Comparison of ENCODE assay signal across 1 cellular context in the genomic region with DNA sequence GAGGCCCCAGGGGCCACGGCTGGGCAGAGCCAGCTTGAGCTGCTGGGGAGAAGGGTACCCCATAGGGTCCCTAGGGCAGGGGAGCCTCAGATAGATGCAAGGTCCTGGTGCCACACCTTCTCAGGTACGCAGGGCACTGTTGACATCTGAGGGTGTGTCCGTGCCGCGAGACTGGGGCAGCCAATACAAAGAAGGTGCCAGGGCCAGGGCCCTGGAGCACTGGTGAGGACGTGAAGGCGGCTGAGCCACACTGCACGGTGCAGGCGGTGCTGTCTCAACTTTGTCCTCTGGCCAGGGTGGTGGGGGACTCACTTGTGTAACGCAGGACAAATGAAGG.
A peak's percentile ranks its signal among the peaks of the same experiment; 100 is the strongest.
TF ChIP-seq lines count a peak whose summit lies in the region.

No MANE protein-coding gene starts in this region.

TF ChIP-seq in HepG2, 621 proteins besides CTCF, POLR2A, EP300 and RAD21:
- TF ChIP-seq SRY (CRISPR knock-in tag; IDR thresholded peaks at IDR 0.05) = 0 out of 2 replicates have a peak, but pooled peaks have one; percentile 2
- TF ChIP-seq ZBTB38 (CRISPR knock-in tag; IDR thresholded peaks at IDR 0.05) = no peak
- TF ChIP-seq MED8 (CRISPR knock-in tag; IDR thresholded peaks at IDR 0.05; ENCODE audit: insufficient replicate concordance) = peak; percentile 13
- TF ChIP-seq, protein P1, sequence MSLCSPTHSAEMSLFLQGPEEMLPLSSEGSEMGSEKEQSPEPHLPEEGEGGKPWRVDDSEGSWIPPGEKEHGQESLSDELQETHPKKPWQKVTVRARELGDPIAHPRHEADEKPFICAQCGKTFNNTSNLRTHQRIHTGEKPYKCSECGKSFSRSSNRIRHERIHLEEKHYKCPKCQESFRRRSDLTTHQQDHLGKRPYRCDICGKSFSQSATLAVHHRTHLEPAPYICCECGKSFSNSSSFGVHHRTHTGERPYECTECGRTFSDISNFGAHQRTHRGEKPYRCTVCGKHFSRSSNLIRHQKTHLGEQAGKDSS (CRISPR knock-in tag; IDR thresholded peaks at IDR 0.05; ENCODE audit: borderline replicate concordance, low read depth) = 0 out of 2 replicates have a peak, but pooled peaks have one; percentile 41
- TF ChIP-seq PITX1 (CRISPR knock-in tag; IDR thresholded peaks at IDR 0.05) = no peak
- TF ChIP-seq HNRNPL (IDR thresholded peaks at IDR 0.05; ENCODE audit: low read depth, low read length) = 0 out of 2 replicates have a peak, but pooled peaks have one; percentile 28
- TF ChIP-seq, protein P2, sequence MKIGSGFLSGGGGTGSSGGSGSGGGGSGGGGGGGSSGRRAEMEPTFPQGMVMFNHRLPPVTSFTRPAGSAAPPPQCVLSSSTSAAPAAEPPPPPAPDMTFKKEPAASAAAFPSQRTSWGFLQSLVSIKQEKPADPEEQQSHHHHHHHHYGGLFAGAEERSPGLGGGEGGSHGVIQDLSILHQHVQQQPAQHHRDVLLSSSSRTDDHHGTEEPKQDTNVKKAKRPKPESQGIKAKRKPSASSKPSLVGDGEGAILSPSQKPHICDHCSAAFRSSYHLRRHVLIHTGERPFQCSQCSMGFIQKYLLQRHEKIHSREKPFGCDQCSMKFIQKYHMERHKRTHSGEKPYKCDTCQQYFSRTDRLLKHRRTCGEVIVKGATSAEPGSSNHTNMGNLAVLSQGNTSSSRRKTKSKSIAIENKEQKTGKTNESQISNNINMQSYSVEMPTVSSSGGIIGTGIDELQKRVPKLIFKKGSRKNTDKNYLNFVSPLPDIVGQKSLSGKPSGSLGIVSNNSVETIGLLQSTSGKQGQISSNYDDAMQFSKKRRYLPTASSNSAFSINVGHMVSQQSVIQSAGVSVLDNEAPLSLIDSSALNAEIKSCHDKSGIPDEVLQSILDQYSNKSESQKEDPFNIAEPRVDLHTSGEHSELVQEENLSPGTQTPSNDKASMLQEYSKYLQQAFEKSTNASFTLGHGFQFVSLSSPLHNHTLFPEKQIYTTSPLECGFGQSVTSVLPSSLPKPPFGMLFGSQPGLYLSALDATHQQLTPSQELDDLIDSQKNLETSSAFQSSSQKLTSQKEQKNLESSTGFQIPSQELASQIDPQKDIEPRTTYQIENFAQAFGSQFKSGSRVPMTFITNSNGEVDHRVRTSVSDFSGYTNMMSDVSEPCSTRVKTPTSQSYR (CRISPR knock-in tag; IDR thresholded peaks at IDR 0.05; ENCODE audit: borderline replicate concordance) = peak; percentile 10; the same call in 1 of the 2 replicates
- TF ChIP-seq NRL (CRISPR knock-in tag; IDR thresholded peaks at IDR 0.05; ENCODE audit: borderline replicate concordance) = peak; percentile 43; the same call in 1 of the 2 replicates
- TF ChIP-seq, protein P3, sequence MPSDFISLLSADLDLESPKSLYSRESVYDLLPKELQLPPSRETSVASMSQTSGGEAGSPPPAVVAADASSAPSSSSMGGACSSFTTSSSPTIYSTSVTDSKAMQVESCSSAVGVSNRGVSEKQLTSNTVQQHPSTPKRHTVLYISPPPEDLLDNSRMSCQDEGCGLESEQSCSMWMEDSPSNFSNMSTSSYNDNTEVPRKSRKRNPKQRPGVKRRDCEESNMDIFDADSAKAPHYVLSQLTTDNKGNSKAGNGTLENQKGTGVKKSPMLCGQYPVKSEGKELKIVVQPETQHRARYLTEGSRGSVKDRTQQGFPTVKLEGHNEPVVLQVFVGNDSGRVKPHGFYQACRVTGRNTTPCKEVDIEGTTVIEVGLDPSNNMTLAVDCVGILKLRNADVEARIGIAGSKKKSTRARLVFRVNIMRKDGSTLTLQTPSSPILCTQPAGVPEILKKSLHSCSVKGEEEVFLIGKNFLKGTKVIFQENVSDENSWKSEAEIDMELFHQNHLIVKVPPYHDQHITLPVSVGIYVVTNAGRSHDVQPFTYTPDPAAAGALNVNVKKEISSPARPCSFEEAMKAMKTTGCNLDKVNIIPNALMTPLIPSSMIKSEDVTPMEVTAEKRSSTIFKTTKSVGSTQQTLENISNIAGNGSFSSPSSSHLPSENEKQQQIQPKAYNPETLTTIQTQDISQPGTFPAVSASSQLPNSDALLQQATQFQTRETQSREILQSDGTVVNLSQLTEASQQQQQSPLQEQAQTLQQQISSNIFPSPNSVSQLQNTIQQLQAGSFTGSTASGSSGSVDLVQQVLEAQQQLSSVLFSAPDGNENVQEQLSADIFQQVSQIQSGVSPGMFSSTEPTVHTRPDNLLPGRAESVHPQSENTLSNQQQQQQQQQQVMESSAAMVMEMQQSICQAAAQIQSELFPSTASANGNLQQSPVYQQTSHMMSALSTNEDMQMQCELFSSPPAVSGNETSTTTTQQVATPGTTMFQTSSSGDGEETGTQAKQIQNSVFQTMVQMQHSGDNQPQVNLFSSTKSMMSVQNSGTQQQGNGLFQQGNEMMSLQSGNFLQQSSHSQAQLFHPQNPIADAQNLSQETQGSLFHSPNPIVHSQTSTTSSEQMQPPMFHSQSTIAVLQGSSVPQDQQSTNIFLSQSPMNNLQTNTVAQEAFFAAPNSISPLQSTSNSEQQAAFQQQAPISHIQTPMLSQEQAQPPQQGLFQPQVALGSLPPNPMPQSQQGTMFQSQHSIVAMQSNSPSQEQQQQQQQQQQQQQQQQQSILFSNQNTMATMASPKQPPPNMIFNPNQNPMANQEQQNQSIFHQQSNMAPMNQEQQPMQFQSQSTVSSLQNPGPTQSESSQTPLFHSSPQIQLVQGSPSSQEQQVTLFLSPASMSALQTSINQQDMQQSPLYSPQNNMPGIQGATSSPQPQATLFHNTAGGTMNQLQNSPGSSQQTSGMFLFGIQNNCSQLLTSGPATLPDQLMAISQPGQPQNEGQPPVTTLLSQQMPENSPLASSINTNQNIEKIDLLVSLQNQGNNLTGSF (CRISPR knock-in tag; IDR thresholded peaks at IDR 0.05) = 0 out of 2 replicates have a peak, but pooled peaks have one; percentile 2
- TF ChIP-seq, protein P4, sequence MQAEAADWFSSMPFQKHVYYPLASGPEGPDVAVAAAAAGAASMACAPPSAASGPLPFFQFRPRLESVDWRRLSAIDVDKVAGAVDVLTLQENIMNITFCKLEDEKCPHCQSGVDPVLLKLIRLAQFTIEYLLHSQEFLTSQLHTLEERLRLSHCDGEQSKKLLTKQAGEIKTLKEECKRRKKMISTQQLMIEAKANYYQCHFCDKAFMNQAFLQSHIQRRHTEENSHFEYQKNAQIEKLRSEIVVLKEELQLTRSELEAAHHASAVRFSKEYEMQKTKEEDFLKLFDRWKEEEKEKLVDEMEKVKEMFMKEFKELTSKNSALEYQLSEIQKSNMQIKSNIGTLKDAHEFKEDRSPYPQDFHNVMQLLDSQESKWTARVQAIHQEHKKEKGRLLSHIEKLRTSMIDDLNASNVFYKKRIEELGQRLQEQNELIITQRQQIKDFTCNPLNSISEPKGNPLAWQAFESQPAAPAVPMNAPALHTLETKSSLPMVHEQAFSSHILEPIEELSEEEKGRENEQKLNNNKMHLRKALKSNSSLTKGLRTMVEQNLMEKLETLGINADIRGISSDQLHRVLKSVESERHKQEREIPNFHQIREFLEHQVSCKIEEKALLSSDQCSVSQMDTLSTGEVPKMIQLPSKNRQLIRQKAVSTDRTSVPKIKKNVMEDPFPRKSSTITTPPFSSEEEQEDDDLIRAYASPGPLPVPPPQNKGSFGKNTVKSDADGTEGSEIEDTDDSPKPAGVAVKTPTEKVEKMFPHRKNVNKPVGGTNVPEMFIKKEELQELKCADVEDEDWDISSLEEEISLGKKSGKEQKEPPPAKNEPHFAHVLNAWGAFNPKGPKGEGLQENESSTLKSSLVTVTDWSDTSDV (CRISPR knock-in tag; IDR thresholded peaks at IDR 0.05) = 0 out of 2 replicates have a peak, but pooled peaks have one; percentile 34
- peak; percentile 9; the same call in 1 of the 2 replicates for TF ChIP-seq POLR2G (IDR thresholded peaks at IDR 0.05; ENCODE audit: low read depth, low read length)
- TF ChIP-seq, protein P5, sequence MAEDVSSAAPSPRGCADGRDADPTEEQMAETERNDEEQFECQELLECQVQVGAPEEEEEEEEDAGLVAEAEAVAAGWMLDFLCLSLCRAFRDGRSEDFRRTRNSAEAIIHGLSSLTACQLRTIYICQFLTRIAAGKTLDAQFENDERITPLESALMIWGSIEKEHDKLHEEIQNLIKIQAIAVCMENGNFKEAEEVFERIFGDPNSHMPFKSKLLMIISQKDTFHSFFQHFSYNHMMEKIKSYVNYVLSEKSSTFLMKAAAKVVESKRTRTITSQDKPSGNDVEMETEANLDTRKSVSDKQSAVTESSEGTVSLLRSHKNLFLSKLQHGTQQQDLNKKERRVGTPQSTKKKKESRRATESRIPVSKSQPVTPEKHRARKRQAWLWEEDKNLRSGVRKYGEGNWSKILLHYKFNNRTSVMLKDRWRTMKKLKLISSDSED (CRISPR knock-in tag; IDR thresholded peaks at IDR 0.05) = no peak
- TF ChIP-seq, protein P6, sequence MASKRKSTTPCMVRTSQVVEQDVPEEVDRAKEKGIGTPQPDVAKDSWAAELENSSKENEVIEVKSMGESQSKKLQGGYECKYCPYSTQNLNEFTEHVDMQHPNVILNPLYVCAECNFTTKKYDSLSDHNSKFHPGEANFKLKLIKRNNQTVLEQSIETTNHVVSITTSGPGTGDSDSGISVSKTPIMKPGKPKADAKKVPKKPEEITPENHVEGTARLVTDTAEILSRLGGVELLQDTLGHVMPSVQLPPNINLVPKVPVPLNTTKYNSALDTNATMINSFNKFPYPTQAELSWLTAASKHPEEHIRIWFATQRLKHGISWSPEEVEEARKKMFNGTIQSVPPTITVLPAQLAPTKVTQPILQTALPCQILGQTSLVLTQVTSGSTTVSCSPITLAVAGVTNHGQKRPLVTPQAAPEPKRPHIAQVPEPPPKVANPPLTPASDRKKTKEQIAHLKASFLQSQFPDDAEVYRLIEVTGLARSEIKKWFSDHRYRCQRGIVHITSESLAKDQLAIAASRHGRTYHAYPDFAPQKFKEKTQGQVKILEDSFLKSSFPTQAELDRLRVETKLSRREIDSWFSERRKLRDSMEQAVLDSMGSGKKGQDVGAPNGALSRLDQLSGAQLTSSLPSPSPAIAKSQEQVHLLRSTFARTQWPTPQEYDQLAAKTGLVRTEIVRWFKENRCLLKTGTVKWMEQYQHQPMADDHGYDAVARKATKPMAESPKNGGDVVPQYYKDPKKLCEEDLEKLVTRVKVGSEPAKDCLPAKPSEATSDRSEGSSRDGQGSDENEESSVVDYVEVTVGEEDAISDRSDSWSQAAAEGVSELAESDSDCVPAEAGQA (IDR thresholded peaks at IDR 0.05; ENCODE audit: low read depth) = peak; percentile 72; the same call in 1 of the 2 replicates
- TF ChIP-seq, protein P6 (CRISPR knock-in tag; IDR thresholded peaks at IDR 0.05; ENCODE audit: borderline replicate concordance) = no peak
- TF ChIP-seq PHF5A (CRISPR knock-in tag; IDR thresholded peaks at IDR 0.05; ENCODE audit: low read depth, unreplicated experiment) = no peak
- TF ChIP-seq ZNF709 (CRISPR knock-in tag; IDR thresholded peaks at IDR 0.05) = 0 out of 2 replicates have a peak, but pooled peaks have one; percentile 16
- TF ChIP-seq ZNF224 (CRISPR knock-in tag; IDR thresholded peaks at IDR 0.05) = 0 out of 2 replicates have a peak, but pooled peaks have one; percentile 74
- TF ChIP-seq ELF1 (CRISPR knock-in tag; IDR thresholded peaks at IDR 0.05) = no peak
- TF ChIP-seq MTA1 (CRISPR knock-in tag; IDR thresholded peaks at IDR 0.05; ENCODE audit: borderline replicate concordance) = 0 out of 2 replicates have a peak, but pooled peaks have one; percentile 1
- TF ChIP-seq ZNF343 (CRISPR knock-in tag; IDR thresholded peaks at IDR 0.05) = 0 out of 2 replicates have a peak, but pooled peaks have one; percentile 63
- TF ChIP-seq FOSL2 (CRISPR knock-in tag; IDR thresholded peaks at IDR 0.05) = no peak
- no peak for TF ChIP-seq ZNF253 (CRISPR knock-in tag; IDR thresholded peaks at IDR 0.05; ENCODE audit: borderline replicate concordance)
- TF ChIP-seq, protein P7, sequence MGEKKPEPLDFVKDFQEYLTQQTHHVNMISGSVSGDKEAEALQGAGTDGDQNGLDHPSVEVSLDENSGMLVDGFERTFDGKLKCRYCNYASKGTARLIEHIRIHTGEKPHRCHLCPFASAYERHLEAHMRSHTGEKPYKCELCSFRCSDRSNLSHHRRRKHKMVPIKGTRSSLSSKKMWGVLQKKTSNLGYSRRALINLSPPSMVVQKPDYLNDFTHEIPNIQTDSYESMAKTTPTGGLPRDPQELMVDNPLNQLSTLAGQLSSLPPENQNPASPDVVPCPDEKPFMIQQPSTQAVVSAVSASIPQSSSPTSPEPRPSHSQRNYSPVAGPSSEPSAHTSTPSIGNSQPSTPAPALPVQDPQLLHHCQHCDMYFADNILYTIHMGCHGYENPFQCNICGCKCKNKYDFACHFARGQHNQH (CRISPR knock-in tag; IDR thresholded peaks at IDR 0.05) = no peak
